13 cellular contexts compared by ENCODE assay signal in the genomic region with DNA sequence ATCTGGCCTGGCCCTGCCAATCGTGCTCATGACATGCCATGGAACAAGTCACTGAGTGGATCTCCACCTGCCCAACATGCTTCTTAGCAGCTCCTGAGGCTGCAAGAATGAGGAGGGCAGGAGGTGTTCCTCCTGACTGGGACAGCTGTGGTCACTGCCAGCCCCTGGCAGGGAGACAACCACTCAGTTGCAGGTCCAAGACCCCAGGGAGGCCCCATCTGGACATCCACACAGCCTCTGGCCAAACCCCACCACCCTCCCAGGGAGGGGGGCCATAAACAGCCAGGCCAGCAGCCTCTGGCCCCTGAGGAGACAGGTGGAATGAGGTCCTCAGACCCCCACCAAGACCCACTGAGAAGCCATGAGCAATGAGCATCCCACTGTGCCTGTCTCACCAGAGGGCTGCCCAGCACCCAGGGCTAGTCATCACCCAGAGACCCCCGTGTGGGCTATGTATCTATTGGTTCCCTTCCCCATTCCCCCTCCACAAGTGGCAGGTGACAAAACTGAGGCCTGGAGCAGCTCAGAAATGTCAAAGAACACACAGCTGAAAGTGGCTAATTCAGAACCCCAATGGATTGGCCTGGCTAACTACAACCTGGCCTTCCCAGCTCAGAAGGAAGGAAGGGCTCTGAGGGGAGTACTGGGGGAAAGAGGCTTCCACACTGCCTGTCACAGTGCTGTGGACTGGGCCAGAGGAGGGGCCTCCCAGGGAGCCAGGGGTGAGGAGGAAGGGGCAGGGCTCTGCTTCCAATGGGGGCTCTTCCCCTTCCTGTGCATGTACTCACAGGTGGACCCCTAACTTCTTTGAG. TPM values are rescaled to one million over a fixed set of nuclear protein-coding genes. Genes with fewer than 3 reads are reported as not detected.
DNase-seq lines count a peak whose midpoint lies in the region; ATAC-seq and TF ChIP-seq lines count a peak whose summit lies in the region.
"Had no signal": no experiment of that assay in that cellular context is flagged by ENCODE, and none has a peak within 500 bp of the region (broad histone marks: within the 10 kb centered on the region; RNA-seq: fewer than 3 reads in every experiment).

No MANE protein-coding gene starts in this region.

- peak; percentile 2 for DNase-seq in stimulated activated CD4-positive, alpha-beta T cell treated with anti-CD3 and anti-CD28 coated beads, Interleukin-15, amount 100 ng/mL, for 24 hours
- no peak for DNase-seq in stimulated activated CD4-positive, alpha-beta T cell treated with anti-CD3 and anti-CD28 coated beads, Interleukin-12 subunit alpha, Interleukin-12 subunit beta, amount 100 ng/mL, for 4 hours
- DNase-seq in endodermal cell (peak; percentile 41), osteoblast (ENCODE audit: insufficient read length, low spot score, missing footprints) (peak; percentile 74), glomerular visceral epithelial cell (ENCODE audit: extremely low spot score) (no peak)
- DNase-seq in activated naive CD8-positive, alpha-beta T cell treated with anti-CD3 and anti-CD28 coated beads, Interleukin-2, amount 50 U/mL, for 24 hours: no peak
- DNase-seq: NCI-H1048, T1000 had no signal

- no peaks in the 10 kb centered on the region for H4K20me1 ChIP-seq in osteoblast (ENCODE audit: insufficient read depth, low read length)

- H3K4me3 ChIP-seq in endodermal cell (ENCODE audit: low read length) (no peak overlapping the region), osteoblast (ENCODE audit: insufficient read depth, low read length) (no peak overlapping the region)
- H3K4me3 ChIP-seq: gastroesophageal sphincter had no signal

- ATAC-seq in GM21786 (IDR thresholded peaks at IDR 0.05; ENCODE audit: unreplicated experiment) (no peak), HG03159 (IDR thresholded peaks at IDR 0.05; ENCODE audit: unreplicated experiment) (no peak)
- ATAC-seq in activated naive CD8-positive, alpha-beta T cell treated with anti-CD3 and anti-CD28 coated beads, Interleukin-2, amount 50 U/mL, for 24 hours: no peak
- ATAC-seq: gastroesophageal sphincter had no signal

- H3K27me3 ChIP-seq in endodermal cell (ENCODE audit: control insufficient read depth, insufficient read depth, low read length, poor library complexity, severe bottlenecking) (peaks cover 28% of the 10 kb centered on the region), osteoblast (ENCODE audit: insufficient read depth, low read length) (peaks cover 46% of the 10 kb centered on the region)

- no peaks in the 10 kb centered on the region for H3K27me3 Mint-ChIP-seq in endodermal cell (ENCODE audit: insufficient read depth)
- peaks cover 6% of the 10 kb centered on the region for H3K27me3 Mint-ChIP-seq in activated naive CD8-positive, alpha-beta T cell treated with anti-CD3 and anti-CD28 coated beads, Interleukin-2, amount 50 U/mL, for 24 hours

- 90 to 92% methylated on average over 2 of the region's 2 CpGs for WGBS in endodermal cell (ENCODE audit: insufficient coverage in 1 of 2, insufficient read length in 1 of 2), 2 experiments

- H3K36me3 Mint-ChIP-seq in endodermal cell (ENCODE audit: low read depth): peaks cover 2% of the 10 kb centered on the region
- H3K36me3 Mint-ChIP-seq in activated naive CD8-positive, alpha-beta T cell treated with anti-CD3 and anti-CD28 coated beads, Interleukin-2, amount 50 U/mL, for 24 hours (ENCODE audit: low read depth): no peaks in the 10 kb centered on the region

- H3K9me3 ChIP-seq in endodermal cell (ENCODE audit: control insufficient read depth, low read length): no peaks in the 10 kb centered on the region
- no peaks in the 10 kb centered on the region for H3K9me3 ChIP-seq in osteoblast (ENCODE audit: low read depth, low read length)
- H3K9me3 ChIP-seq: gastroesophageal sphincter had no signal

- H3K79me2 ChIP-seq in osteoblast (ENCODE audit: insufficient read depth, low read length): no peaks in the 10 kb centered on the region

- no peak overlapping the region for H3K27ac Mint-ChIP-seq in endodermal cell
- H3K27ac Mint-ChIP-seq in activated naive CD8-positive, alpha-beta T cell treated with anti-CD3 and anti-CD28 coated beads, Interleukin-2, amount 50 U/mL, for 24 hours: no peak overlapping the region

- peaks cover 8% of the 10 kb centered on the region for H3K4me1 Mint-ChIP-seq in endodermal cell
- H3K4me1 Mint-ChIP-seq in activated naive CD8-positive, alpha-beta T cell treated with anti-CD3 and anti-CD28 coated beads, Interleukin-2, amount 50 U/mL, for 24 hours: peaks cover 3% of the 10 kb centered on the region

- no peak overlapping the region for H3K4me2 ChIP-seq in osteoblast (ENCODE audit: insufficient read depth, low read length)

- TF ChIP-seq CTCF in endodermal cell (conservative IDR thresholded peaks at IDR 0.05) (no peak), osteoblast (IDR thresholded peaks at IDR 0.05; ENCODE audit: extremely low read depth, low read depth, low read length) (no peak)

- H3K4me1 ChIP-seq in endodermal cell (ENCODE audit: control insufficient read depth, insufficient read depth, low read length): peaks cover 10% of the 10 kb centered on the region
- no peaks in the 10 kb centered on the region for H3K4me1 ChIP-seq in osteoblast (ENCODE audit: insufficient read depth, low read length)

- H2AFZ ChIP-seq in osteoblast (ENCODE audit: low read length): no peak overlapping the region

- H3K4me3 Mint-ChIP-seq in endodermal cell: no peak overlapping the region
- no peak overlapping the region for H3K4me3 Mint-ChIP-seq in activated naive CD8-positive, alpha-beta T cell treated with anti-CD3 and anti-CD28 coated beads, Interleukin-2, amount 50 U/mL, for 24 hours

- H3K27ac ChIP-seq in endodermal cell (ENCODE audit: low read depth, low read length) (no peak overlapping the region), osteoblast (ENCODE audit: low read depth, low read length) (no peak overlapping the region)
- H3K27ac ChIP-seq: gastroesophageal sphincter, RWPE1 had no signal

- no peaks in the 10 kb centered on the region for H3K9me3 Mint-ChIP-seq in endodermal cell
- no peaks in the 10 kb centered on the region for H3K9me3 Mint-ChIP-seq in activated naive CD8-positive, alpha-beta T cell treated with anti-CD3 and anti-CD28 coated beads, Interleukin-2, amount 50 U/mL, for 24 hours

- H3K36me3 ChIP-seq in endodermal cell (ENCODE audit: control insufficient read depth, insufficient read depth, low read length) (no peaks in the 10 kb centered on the region), osteoblast (ENCODE audit: insufficient read depth, low read length) (no peaks in the 10 kb centered on the region)
- H3K36me3 ChIP-seq: gastroesophageal sphincter had no signal

- H3K9ac ChIP-seq in endodermal cell (ENCODE audit: extremely low read depth, low read length, poor library complexity, severe bottlenecking): no peak overlapping the region

RNA-seq across cellular contexts. Expression of a gene that starts 3.0 kb away (rescaled TPM):
- 10 to 100 TPM; 16.1 to 25.2 TPM for total RNA-seq in endodermal cell
- 4.7 TPM for polyA plus RNA-seq in endodermal cell (2013, experiment 1 of 2)
- polyA plus RNA-seq in endodermal cell (2013, experiment 2 of 2): 3.0 TPM
- total RNA-seq in osteoblast: not detected in 2 replicates

RNA-seq across cellular contexts. Expression of a gene that starts 25.5 kb away (rescaled TPM):
- total RNA-seq in endodermal cell (1 to 10 TPM; 1.3 to 3.2 TPM), osteoblast (under 0.01 TPM in 2 replicates)
- polyA plus RNA-seq in endodermal cell (2013, experiment 1 of 2): 0.50 TPM
- 0.58 TPM for polyA plus RNA-seq in endodermal cell (2013, experiment 2 of 2)
- polyA plus RNA-seq: neural cell had no signal

Comparison
In these comparisons a context has a peak if more than half of its experiments do, and no peak if none do; other contexts are left out.
1. DNase-seq: peak in stimulated activated CD4-positive, alpha-beta T cell treated with anti-CD3 and anti-CD28 coated beads, Interleukin-15, amount 100 ng/mL, for 24 hours (single experiment), endodermal cell (single experiment) and osteoblast (single experiment); none in stimulated activated CD4-positive, alpha-beta T cell treated with anti-CD3 and anti-CD28 coated beads, Interleukin-12 subunit alpha, Interleukin-12 subunit beta, amount 100 ng/mL, for 4 hours (single experiment), activated naive CD8-positive, alpha-beta T cell treated with anti-CD3 and anti-CD28 coated beads, Interleukin-2, amount 50 U/mL, for 24 hours (single experiment) and glomerular visceral epithelial cell (single experiment).
2. RNA of a gene that starts 3.0 kb away (total RNA-seq): 16.1 to 25.2 TPM in endodermal cell; not detected in osteoblast; every median in the first group is over 10 times any median in the second.